ENCODE assay signal across 18 cellular contexts in genomic region chr3:105425153-105425502, GRCh38. TPM values are rescaled to one million over a fixed set of nuclear protein-coding genes. Genes with fewer than 3 reads are reported as not detected.
DNase-seq lines count a peak whose midpoint lies in the region; ATAC-seq and TF ChIP-seq lines count a peak whose summit lies in the region.
"Had no signal": no experiment of that assay in that cellular context is flagged by ENCODE, and none has a peak within 500 bp of the region (broad histone marks: within the 10 kb centered on the region; RNA-seq: fewer than 3 reads in every experiment).

No MANE protein-coding gene starts in this region.

- intact Hi-C loops in PC-3 (cut with micrococcal nuclease) = no loop called here

- H3K27ac ChIP-seq in PC-3 (ENCODE audit: low read length) = no peak overlapping the region
- H3K27ac ChIP-seq: 22Rv1, BLaER1 had no signal

- no peaks in the 10 kb centered on the region for H3K27me3 ChIP-seq in PC-3 (ENCODE audit: low read length)
- H3K27me3 ChIP-seq: BE2C, BLaER1 had no signal

- H2AFZ ChIP-seq in PC-3 (ENCODE audit: low read length) = no peak overlapping the region

- H3K36me3 ChIP-seq in PC-3 (ENCODE audit: low read depth, low read length) = peaks cover 2% of the 10 kb centered on the region; the same call in 1 of the 2 replicates
- H3K36me3 ChIP-seq: BLaER1 had no signal

- BruUV-seq in PC-3 (replicated peaks; lab: Mats Ljungman, UMichigan) = no TSS peak

- CTCF ChIA-PET in PC-3 (lab: Charles Lee) = no interaction called here

- H3F3A ChIP-seq in PC-3 (ENCODE audit: low read length, unreplicated experiment) = no peaks in the 10 kb centered on the region

- peaks cover 93% of the 10 kb centered on the region for H3K79me2 ChIP-seq in PC-3 (ENCODE audit: low read length)

- H3K9ac ChIP-seq in PC-3 (ENCODE audit: low read length) = no peak overlapping the region
- H3K9ac ChIP-seq: BLaER1 had no signal

- peak; percentile 98 for ATAC-seq in PC-3
- ATAC-seq in GM21529 (IDR thresholded peaks at IDR 0.05; ENCODE audit: unreplicated experiment) = no peak
- ATAC-seq: CD8-positive, alpha-beta T cell had no signal

- DNase-seq in DMS53 (lab: John Stamatoyannopoulos, UW) = peak; percentile 45
- no peak for DNase-seq in DMS53 treated with DMSO at 0.1 percent for 48 hours (lab: John Stamatoyannopoulos, UW; ENCODE audit: unreplicated experiment)
- DNase-seq in LNCaP clone FGC (ENCODE audit: low read depth) = peak; percentile 11
- peak; percentile 64 for DNase-seq in PC-3
- DNase-seq in cerebellar cortex (ENCODE audit: low spot score) = no peak
- no peak for DNase-seq in superior temporal gyrus (ENCODE audit: extremely low spot score)
- DNase-seq: BE2C; C1 segment of cervical spinal cord; Caco-2; Calu3; CD4-positive, CD25-positive, alpha-beta regulatory T cell; CD8-positive, alpha-beta T cell; DMS79 treated with DMSO at 0.1 percent for 48 hours; GF-D8 had no signal

- no peak for TF ChIP-seq CTCF in LNCaP clone FGC (IDR thresholded peaks at IDR 0.05; ENCODE audit: control insufficient read depth, extremely low read depth, insufficient read depth)
- TF ChIP-seq CTCF in PC-3 (conservative IDR thresholded peaks at IDR 0.05; ENCODE audit: low read depth, low read length) = no peak

- no peaks in the 10 kb centered on the region; the same call in 1 of the 2 replicates for H4K20me1 ChIP-seq in PC-3 (ENCODE audit: low read length)
- H4K20me1 ChIP-seq: BLaER1 had no signal

- H3K4me1 ChIP-seq in PC-3 (ENCODE audit: insufficient read depth, low read length) = peaks cover 16% of the 10 kb centered on the region
- H3K4me1 ChIP-seq: BLaER1, Caco-2 had no signal

- H3K4me3 ChIP-seq in LNCaP clone FGC (ENCODE audit: low read depth, low read length) (no peak overlapping the region), PC-3 (ENCODE audit: low read length) (no peak overlapping the region)
- H3K4me3 ChIP-seq: A549, BLaER1 had no signal

- no peaks in the 10 kb centered on the region for H3K9me3 ChIP-seq in PC-3 (ENCODE audit: low read length)
- H3K9me3 ChIP-seq: A549, BE2C, BLaER1, Caco-2 had no signal

- no peaks in the 10 kb centered on the region for H3K9me2 ChIP-seq in PC-3 (replicated peaks; ENCODE audit: low read length)

- peak overlapping the region; percentile 8; the same call in 1 of the 2 replicates for H3K4me2 ChIP-seq in PC-3 (ENCODE audit: low read length)
- H3K4me2 ChIP-seq: A549, BLaER1 had no signal

- POLR2A ChIA-PET in PC-3 (lab: Charles Lee; ENCODE audit: unreplicated experiment) = no interaction called here

RNA-seq across cellular contexts. Expression of gene ALCAM, which starts 58.4 kb away (rescaled TPM):
- 168 and 169 TPM in 2 replicates for total RNA-seq in PC-3 (2014; rRNA removed)

Comparison
In these comparisons a context has a peak if more than half of its experiments do, and no peak if none do; other contexts are left out.
1. DNase-seq: peak in DMS53 (single experiment), LNCaP clone FGC (single experiment) and PC-3 (single experiment); none in DMS53 treated with DMSO at 0.1 percent for 48 hours (single experiment), cerebellar cortex (single experiment) and superior temporal gyrus (single experiment).